In the genomic region with DNA sequence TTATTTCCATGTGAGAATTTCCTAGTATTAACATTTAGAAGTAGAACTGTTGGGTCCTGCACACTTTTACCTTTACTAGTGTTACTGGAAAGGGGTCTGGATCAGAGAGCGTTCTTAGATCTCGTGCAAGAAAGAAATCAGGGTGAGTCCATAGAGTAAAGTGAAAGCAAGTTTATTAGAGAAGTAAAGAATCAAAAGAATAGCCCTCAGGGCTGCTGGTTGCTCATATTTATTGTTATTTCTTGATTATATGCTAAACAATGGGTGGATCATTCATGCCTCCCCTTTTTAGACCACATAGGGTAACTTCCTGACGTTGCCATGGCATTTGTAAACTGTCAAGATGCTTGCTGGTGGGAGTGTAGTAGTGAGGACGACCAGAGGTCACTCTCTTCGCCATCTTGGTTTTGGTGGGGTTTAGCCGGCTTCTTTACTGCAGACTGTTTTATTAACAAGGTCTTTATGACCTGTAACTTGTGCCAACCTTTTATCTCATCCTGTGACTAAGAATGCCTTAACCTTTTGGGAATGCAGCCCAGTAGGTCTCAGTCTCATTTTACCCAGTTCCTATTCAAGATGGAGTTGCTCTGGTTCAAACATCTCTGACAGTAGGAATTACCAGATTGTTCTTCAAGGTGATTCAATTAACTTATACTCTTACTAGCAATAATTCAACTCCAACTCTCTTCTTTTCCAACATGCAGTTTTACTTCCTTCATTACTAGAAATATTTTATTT, we compare ENCODE assay signal across 30 cellular contexts. TPM values are rescaled to one million over a fixed set of nuclear protein-coding genes. Genes with fewer than 3 reads are reported as not detected.
DNase-seq lines count a peak whose midpoint lies in the region; ATAC-seq and TF ChIP-seq lines count a peak whose summit lies in the region.
"Had no signal": no experiment of that assay in that cellular context is flagged by ENCODE, and none has a peak within 500 bp of the region (broad histone marks: within the 10 kb centered on the region; RNA-seq: fewer than 3 reads in every experiment).

No MANE protein-coding gene starts in this region.

- no peaks in the 10 kb centered on the region for H3K27me3 Mint-ChIP-seq in activated T-cell treated with anti-CD3 and anti-CD28 coated beads, Interleukin-2, amount 50 U/mL, for 72 hours (ENCODE audit: low read depth)
- H3K27me3 Mint-ChIP-seq in WTC11 (ENCODE audit: low read depth), result no peaks in the 10 kb centered on the region
- H3K27me3 Mint-ChIP-seq: naive thymus-derived CD4-positive, alpha-beta T cell; T-cell had no signal

- H3F3A ChIP-seq in Loucy (ENCODE audit: low read depth), result no peaks in the 10 kb centered on the region

- H3K9ac ChIP-seq in Loucy (ENCODE audit: low read depth, low read length, poor library complexity, severe bottlenecking), result no peak overlapping the region

- peak overlapping the region; percentile 22 for H3K4me2 ChIP-seq in Loucy (ENCODE audit: low read depth, low read length, poor library complexity, severe bottlenecking)
- H3K4me2 ChIP-seq: GM23338 had no signal

- no peak for ATAC-seq in activated T-cell treated with anti-CD3 and anti-CD28 coated beads, Interleukin-2, amount 50 U/mL, for 72 hours (replicated peaks in 1 of 2)
- no peak for ATAC-seq in WTC11
- ATAC-seq: gastroesophageal sphincter; GM23338; left ventricle myocardium superior; naive thymus-derived CD4-positive, alpha-beta T cell; T-cell had no signal

- no peaks in the 10 kb centered on the region for H4K20me1 ChIP-seq in Loucy (ENCODE audit: insufficient read depth, low read length, poor library complexity, severe bottlenecking)

- H3K4me1 ChIP-seq in Loucy (ENCODE audit: insufficient read depth, low read length, poor library complexity, severe bottlenecking), result peaks cover 17% of the 10 kb centered on the region
- H3K4me1 ChIP-seq: gastroesophageal sphincter, Peyer's patch, prostate gland had no signal

- no peak for TF ChIP-seq CTCF in Loucy (conservative IDR thresholded peaks at IDR 0.05; ENCODE audit: low read length)
- no peak for TF ChIP-seq CTCF in epithelial cell of esophagus (IDR thresholded peaks at IDR 0.05; ENCODE audit: insufficient read depth, low read depth, low read length, missing control alignments)
- no peak for TF ChIP-seq CTCF in WTC11 (IDR thresholded peaks at IDR 0.05)

- H3K36me3 Mint-ChIP-seq in activated T-cell treated with anti-CD3 and anti-CD28 coated beads, Interleukin-2, amount 50 U/mL, for 72 hours (ENCODE audit: insufficient read depth in 2 of 2), result peaks cover 2 to 16% of the 10 kb centered on the region in 2 donors
- no peaks in the 10 kb centered on the region for H3K36me3 Mint-ChIP-seq in WTC11
- H3K36me3 Mint-ChIP-seq: T-cell had no signal

- no peaks in the 10 kb centered on the region for H3K79me2 ChIP-seq in Loucy (ENCODE audit: insufficient read depth, low read length)

- H3K4me1 Mint-ChIP-seq in activated T-cell treated with anti-CD3 and anti-CD28 coated beads, Interleukin-2, amount 50 U/mL, for 72 hours (ENCODE audit: low read depth), result peaks cover 77% of the 10 kb centered on the region
- peaks cover 4% of the 10 kb centered on the region for H3K4me1 Mint-ChIP-seq in WTC11

- H3K27me3 ChIP-seq in Loucy (ENCODE audit: insufficient read depth, low read length, poor library complexity, severe bottlenecking), result no peaks in the 10 kb centered on the region
- H3K27me3 ChIP-seq: BE2C, gastroesophageal sphincter, Peyer's patch had no signal

- H3K9me3 ChIP-seq in Loucy (ENCODE audit: insufficient read depth, low read depth, low read length), result no peaks in the 10 kb centered on the region
- H3K9me3 ChIP-seq: BE2C, gastroesophageal sphincter, Peyer's patch, prostate gland, thoracic aorta had no signal

- no peak for DNase-seq in activated T-cell treated with anti-CD3 and anti-CD28 coated beads, Interleukin-2, amount 50 U/mL, for 72 hours
- no peak for DNase-seq in activated T-cell treated with anti-CD3 and anti-CD28 coated beads, Interleukin-2, amount 50 U/mL, for 1 hour
- DNase-seq in epithelial cell of esophagus (ENCODE audit: low read depth), result peak; percentile 42
- peak; percentile 9 for DNase-seq in renal cortical epithelial cell (ENCODE audit: low read depth)
- no peak for DNase-seq in WTC11 (ENCODE audit: low spot score)
- DNase-seq in iPS-NIHi11 (ENCODE audit: low spot score), result no peak
- DNase-seq: activated naive CD4-positive, alpha-beta T cell; activated T-cell treated with anti-CD3 and anti-CD28 coated beads for 4 hours; amygdala; BE2C; CD8-positive, alpha-beta memory T cell; DMS 273 treated with DMSO at 0.1 percent for 48 hours; effector CD4-positive, alpha-beta T cell; hippocampal formation; left ventricle myocardium superior; midbrain; naive thymus-derived CD4-positive, alpha-beta T cell; NCI-H1105 treated with DMSO at 0.1 percent for 48 hours; NCI-H2029; NCI-H526 treated with DMSO at 0.1 percent for 48 hours; nucleus accumbens; Peyer's patch; stimulated activated CD4-positive, alpha-beta T cell treated with anti-CD3 and anti-CD28 coated beads, Interleukin-15, amount 100 ng/mL, for 24 hours; stimulated activated naive CD4-positive, alpha-beta T cell treated with Interleukin-2 at 50 U/mL for 16 hours; T-cell had no signal

- H3K36me3 ChIP-seq in Loucy (ENCODE audit: insufficient read depth, low read length), result no peaks in the 10 kb centered on the region
- H3K36me3 ChIP-seq: BE2C, gastroesophageal sphincter, Peyer's patch, prostate gland, thoracic aorta had no signal

- peaks cover 0 to 2% of the 10 kb centered on the region in 2 donors for H3K9me3 Mint-ChIP-seq in activated T-cell treated with anti-CD3 and anti-CD28 coated beads, Interleukin-2, amount 50 U/mL, for 72 hours
- H3K9me3 Mint-ChIP-seq in WTC11, result no peaks in the 10 kb centered on the region
- H3K9me3 Mint-ChIP-seq: CD8-positive, alpha-beta memory T cell; GM23338; T-cell had no signal

- POLR2A ChIA-PET in WTC11 (lab: Charles Lee), result no interaction called here

- H3K27ac Mint-ChIP-seq in activated T-cell treated with anti-CD3 and anti-CD28 coated beads, Interleukin-2, amount 50 U/mL, for 72 hours, result peak overlapping the region; percentile 19
- no peak overlapping the region for H3K27ac Mint-ChIP-seq in WTC11
- H3K27ac Mint-ChIP-seq: GM23338, T-cell had no signal

- CTCF ChIA-PET in WTC11 (lab: Charles Lee), result no interaction called here

- peak overlapping the region; percentile 41 for H2AFZ ChIP-seq in Loucy (ENCODE audit: low read length)
- H2AFZ ChIP-seq: GM23338 had no signal

- H3K4me3 ChIP-seq in Loucy (ENCODE audit: low read length, poor library complexity, severe bottlenecking), result no peak overlapping the region
- no peak overlapping the region for H3K4me3 ChIP-seq in epithelial cell of esophagus (ENCODE audit: low read length)
- H3K4me3 ChIP-seq: gastroesophageal sphincter, GM23338, Peyer's patch, prostate gland, thoracic aorta had no signal

- no peaks in the 10 kb centered on the region for H3K9me2 ChIP-seq in Loucy (replicated peaks; ENCODE audit: low read depth, low read length)

- H3K4me3 Mint-ChIP-seq in activated T-cell treated with anti-CD3 and anti-CD28 coated beads, Interleukin-2, amount 50 U/mL, for 72 hours, result peak overlapping the region in 1 of 2 donors; percentile 10
- no peak overlapping the region for H3K4me3 Mint-ChIP-seq in WTC11
- H3K4me3 Mint-ChIP-seq: CD8-positive, alpha-beta memory T cell; GM23338; T-cell had no signal

TF ChIP-seq in WTC11, 78 proteins besides CTCF, POLR2A, EP300 and RAD21 (continues in another document):
- no peak for TF ChIP-seq ZNF121 (CRISPR knock-in tag; IDR thresholded peaks at IDR 0.05)
- no peak for TF ChIP-seq ELF4 (CRISPR knock-in tag; IDR thresholded peaks at IDR 0.05; ENCODE audit: low read depth)
- TF ChIP-seq FOXJ3 (CRISPR knock-in tag; IDR thresholded peaks at IDR 0.05; ENCODE audit: borderline replicate concordance), result no peak
- TF ChIP-seq TEAD1 (CRISPR knock-in tag; IDR thresholded peaks at IDR 0.05), result no peak
- TF ChIP-seq, protein P1, sequence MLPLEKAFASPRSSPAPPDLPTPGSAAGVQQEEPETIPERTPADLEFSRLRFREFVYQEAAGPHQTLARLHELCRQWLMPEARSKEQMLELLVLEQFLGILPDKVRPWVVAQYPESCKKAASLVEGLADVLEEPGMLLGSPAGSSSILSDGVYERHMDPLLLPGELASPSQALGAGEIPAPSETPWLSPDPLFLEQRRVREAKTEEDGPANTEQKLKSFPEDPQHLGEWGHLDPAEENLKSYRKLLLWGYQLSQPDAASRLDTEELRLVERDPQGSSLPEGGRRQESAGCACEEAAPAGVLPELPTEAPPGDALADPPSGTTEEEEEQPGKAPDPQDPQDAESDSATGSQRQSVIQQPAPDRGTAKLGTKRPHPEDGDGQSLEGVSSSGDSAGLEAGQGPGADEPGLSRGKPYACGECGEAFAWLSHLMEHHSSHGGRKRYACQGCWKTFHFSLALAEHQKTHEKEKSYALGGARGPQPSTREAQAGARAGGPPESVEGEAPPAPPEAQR (CRISPR knock-in tag; IDR thresholded peaks at IDR 0.05), result no peak
- TF ChIP-seq ZNF232 (CRISPR knock-in tag; IDR thresholded peaks at IDR 0.05), result no peak
- no peak for TF ChIP-seq NFATC4 (CRISPR knock-in tag; IDR thresholded peaks at IDR 0.05)
- TF ChIP-seq, protein P2, sequence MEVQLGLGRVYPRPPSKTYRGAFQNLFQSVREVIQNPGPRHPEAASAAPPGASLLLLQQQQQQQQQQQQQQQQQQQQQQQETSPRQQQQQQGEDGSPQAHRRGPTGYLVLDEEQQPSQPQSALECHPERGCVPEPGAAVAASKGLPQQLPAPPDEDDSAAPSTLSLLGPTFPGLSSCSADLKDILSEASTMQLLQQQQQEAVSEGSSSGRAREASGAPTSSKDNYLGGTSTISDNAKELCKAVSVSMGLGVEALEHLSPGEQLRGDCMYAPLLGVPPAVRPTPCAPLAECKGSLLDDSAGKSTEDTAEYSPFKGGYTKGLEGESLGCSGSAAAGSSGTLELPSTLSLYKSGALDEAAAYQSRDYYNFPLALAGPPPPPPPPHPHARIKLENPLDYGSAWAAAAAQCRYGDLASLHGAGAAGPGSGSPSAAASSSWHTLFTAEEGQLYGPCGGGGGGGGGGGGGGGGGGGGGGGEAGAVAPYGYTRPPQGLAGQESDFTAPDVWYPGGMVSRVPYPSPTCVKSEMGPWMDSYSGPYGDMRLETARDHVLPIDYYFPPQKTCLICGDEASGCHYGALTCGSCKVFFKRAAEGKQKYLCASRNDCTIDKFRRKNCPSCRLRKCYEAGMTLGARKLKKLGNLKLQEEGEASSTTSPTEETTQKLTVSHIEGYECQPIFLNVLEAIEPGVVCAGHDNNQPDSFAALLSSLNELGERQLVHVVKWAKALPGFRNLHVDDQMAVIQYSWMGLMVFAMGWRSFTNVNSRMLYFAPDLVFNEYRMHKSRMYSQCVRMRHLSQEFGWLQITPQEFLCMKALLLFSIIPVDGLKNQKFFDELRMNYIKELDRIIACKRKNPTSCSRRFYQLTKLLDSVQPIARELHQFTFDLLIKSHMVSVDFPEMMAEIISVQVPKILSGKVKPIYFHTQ (CRISPR knock-in tag; IDR thresholded peaks at IDR 0.05), result no peak

RNA-seq across cellular contexts. Expression of a gene that starts 27.4 kb away (rescaled TPM):
- 100 to 1,000 TPM; 114 to 124 TPM for total RNA-seq in activated T-cell treated with anti-CD3 and anti-CD28 coated beads, Interleukin-2, amount 50 U/mL, for 72 hours
- total RNA-seq in renal cortical epithelial cell (68.7 and 128 TPM in 2 replicates), WTC11 (2021) (23.1 to 28.1 TPM (median 26.6 TPM) in 3 replicates)

Comparison
In these comparisons a context has a peak if more than half of its experiments do, and no peak if none do; other contexts are left out.
1. DNase-seq: peak in epithelial cell of esophagus (single experiment) and renal cortical epithelial cell (single experiment); none in activated T-cell treated with anti-CD3 and anti-CD28 coated beads, Interleukin-2, amount 50 U/mL, for 72 hours (0 of 2), activated T-cell treated with anti-CD3 and anti-CD28 coated beads, Interleukin-2, amount 50 U/mL, for 1 hour (single experiment), WTC11 (single experiment) and iPS-NIHi11 (single experiment).